In genomic region chr3:48716982-48717746, GRCh38 we compare ENCODE assay signal across 8 cellular contexts. TPM values are rescaled to one million over a fixed set of nuclear protein-coding genes. Genes with fewer than 3 reads are reported as not detected.
DNase-seq lines count a peak whose midpoint lies in the region; ATAC-seq and TF ChIP-seq lines count a peak whose summit lies in the region.

Gene IP6K2 (minus strand): TSS chr3:48717221. CDS start chr3:48695291, 21,930 bp downstream.

- H3K9me3 Mint-ChIP-seq in activated CD4-positive, alpha-beta memory T cell treated with anti-CD3 and anti-CD28 coated beads for 36 hours = no peaks in the 10 kb centered on the region

- DNase-seq in CD1c-positive myeloid dendritic cell (ENCODE audit: extremely low spot score) (peak; percentile 99), NCI-H82 treated with DMSO at 0.1 percent for 48 hours (lab: John Stamatoyannopoulos, UW; ENCODE audit: unreplicated experiment) (peak; percentile 81), dorsolateral prefrontal cortex (peak; percentile 97 to 100 (median 98)), right lobe of liver (peak; percentile 99)
- peak; percentile 100 for DNase-seq in activated CD4-positive, alpha-beta memory T cell treated with anti-CD3 and anti-CD28 coated beads for 36 hours
- peak; percentile 98 for DNase-seq in stimulated activated CD4-positive, alpha-beta T cell treated with anti-CD3 and anti-CD28 coated beads, Interleukin-4, amount 100 ng/mL, for 4 hours

- no peaks in the 10 kb centered on the region for H3K27me3 Mint-ChIP-seq in activated CD4-positive, alpha-beta memory T cell treated with anti-CD3 and anti-CD28 coated beads for 36 hours

- ATAC-seq in GM19438 (IDR thresholded peaks at IDR 0.05; ENCODE audit: low read depth, unreplicated experiment) (peak; percentile 97), HG03575 (IDR thresholded peaks at IDR 0.05; ENCODE audit: extremely low read depth, insufficient number of reproducible peaks, low FRiP score, unreplicated experiment) (peak; percentile 85), right lobe of liver (peak; percentile 99 to 100 (median 100))

- TF ChIP-seq CTCF in dorsolateral prefrontal cortex (IDR thresholded peaks at IDR 0.05 in 54 of 56, conservative IDR thresholded peaks at IDR 0.05 in 2 of 56; ENCODE audit: low read depth in 1 of 56, partially characterized antibody in 56 of 56) = peak in 30 of 56 donors; percentile 10 to 57 (median 32)
- no peak for TF ChIP-seq CTCF in right lobe of liver (IDR thresholded peaks at IDR 0.05)

- peaks cover 30% of the 10 kb centered on the region for H3K4me1 Mint-ChIP-seq in activated CD4-positive, alpha-beta memory T cell treated with anti-CD3 and anti-CD28 coated beads for 36 hours (ENCODE audit: low read depth)

- H3K4me1 ChIP-seq in right lobe of liver = peaks cover 0 to 23% (median 3%) of the 10 kb centered on the region in 4 donors

- WGBS in right lobe of liver (ENCODE audit: insufficient coverage, low coverage, low lambda C conversion rate, missing lambda C conversion rate) = 1% methylated on average over 20 of the region's 38 CpGs

- H3K36me3 ChIP-seq in right lobe of liver = peaks cover 0 to 6% (median 1%) of the 10 kb centered on the region in 4 donors

- H3K27ac ChIP-seq in dorsolateral prefrontal cortex (peak within 1 kb of the TSS; percentile 18 to 96 (median 83)), right lobe of liver (peak within 1 kb of the TSS; percentile 71 to 83 (median 78))

- POLR2A ChIA-PET in activated CD4-positive, alpha-beta memory T cell treated with anti-CD3 and anti-CD28 coated beads for 36 hours (lab: Charles Lee) = interaction anchor here (0.5 to 2.1 kb wide), 11 partner anchors 10 to 376 kb away, joined by 3 to 13 read pairs (median 3); partner anchors contain the start of genes ARIH2, CELSR3 and QRICH1

- H3K4me3 ChIP-seq in dorsolateral prefrontal cortex (peak within 1 kb of the TSS; percentile 49 to 99 (median 89)), right lobe of liver (peak within 1 kb of the TSS; percentile 64 to 98 (median 88))

- peak within 1 kb of the TSS; percentile 96 for H3K4me3 Mint-ChIP-seq in activated CD4-positive, alpha-beta memory T cell treated with anti-CD3 and anti-CD28 coated beads for 36 hours

- peaks cover 10% of the 10 kb centered on the region for H3K36me3 Mint-ChIP-seq in activated CD4-positive, alpha-beta memory T cell treated with anti-CD3 and anti-CD28 coated beads for 36 hours

- intact Hi-C loops in activated CD4-positive, alpha-beta memory T cell treated with anti-CD3 and anti-CD28 coated beads for 36 hours (cut with micrococcal nuclease) = loop anchor here (2.0 to 5.0 kb wide), 4 partner anchors 55 to 375 kb away; partner anchors contain the start of genes ARIH2, CELSR3, NDUFAF3 and QRICH1
- intact Hi-C loops in dorsolateral prefrontal cortex (cut with DNase I) (loop anchor here (2.0 to 10.0 kb wide), 2 partner anchors 18 to 128 kb away; partner anchors contain the start of gene PRKAR2A (in 1 of the 2)), right lobe of liver (cut with DNase I) (no loop called here)

- peak within 1 kb of the TSS; percentile 87 for H3K27ac Mint-ChIP-seq in activated CD4-positive, alpha-beta memory T cell treated with anti-CD3 and anti-CD28 coated beads for 36 hours

- CTCF ChIA-PET in activated CD4-positive, alpha-beta memory T cell treated with anti-CD3 and anti-CD28 coated beads for 36 hours (lab: Charles Lee) = interaction anchor here (1.0 to 2.3 kb wide), 3 partner anchors 31 to 281 kb away, joined by 3 to 8 read pairs (median 8); partner anchors contain the start of gene NCKIPSD

- TF ChIP-seq POLR2A in right lobe of liver (IDR thresholded peaks at IDR 0.05) = peak; percentile 66

- no peaks in the 10 kb centered on the region for H3K9me3 ChIP-seq in right lobe of liver

- no peaks in the 10 kb centered on the region for H3K27me3 ChIP-seq in dorsolateral prefrontal cortex
- no peaks in the 10 kb centered on the region for H3K27me3 ChIP-seq in right lobe of liver

RNA-seq across cellular contexts. Expression of gene IP6K2, which starts in this region (rescaled TPM):
- 10 to 100 TPM; 41.6 to 43.4 TPM for total RNA-seq in activated CD4-positive, alpha-beta memory T cell treated with anti-CD3 and anti-CD28 coated beads for 36 hours
- 100 to 1,000 TPM in 31 of 120 experiments, 10 to 100 TPM in 89; 63.9 to 128 (median 92.9) TPM for total RNA-seq in dorsolateral prefrontal cortex
- 10 to 100 TPM; 25.4 to 31.4 (median 27.4) TPM for total RNA-seq in right lobe of liver

Comparison
In these comparisons a context has a peak if more than half of its experiments do, and no peak if none do; other contexts are left out.
1. Peak in every context shown above with its lines: DNase-seq, ATAC-seq, H3K4me3 ChIP-seq and H3K27ac ChIP-seq.
2. CTCF ChIP-seq: peak in dorsolateral prefrontal cortex (30 of 56); none in right lobe of liver (0 of 4).
3. intact Hi-C loops: an anchor here in activated CD4-positive, alpha-beta memory T cell treated with anti-CD3 and anti-CD28 coated beads for 36 hours (2.0 to 5.0 kb wide) and dorsolateral prefrontal cortex (2.0 to 10.0 kb wide); none called in right lobe of liver.